ENCODE assay signal across 9 cellular contexts in the genomic region with DNA sequence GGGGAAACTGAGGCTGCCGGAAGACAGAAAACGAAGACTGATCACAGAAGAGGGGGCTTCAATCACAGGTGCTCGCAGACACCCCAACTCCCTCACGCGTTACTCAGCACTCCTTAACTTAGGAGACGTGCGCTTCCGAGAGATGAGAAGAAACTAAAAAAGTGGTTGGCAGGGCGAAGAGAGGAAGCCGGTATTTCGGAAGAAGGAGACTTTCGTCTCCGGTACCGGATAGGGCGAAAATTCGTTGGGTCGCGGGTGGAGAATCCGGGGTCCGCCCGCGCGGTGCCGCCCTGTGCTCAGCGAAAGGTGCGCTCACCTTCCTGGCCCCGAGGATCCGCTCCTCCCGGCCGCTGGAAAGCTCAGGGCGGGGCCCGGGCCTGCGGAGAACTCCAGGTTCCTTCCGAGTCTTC. TPM values are rescaled to one million over a fixed set of nuclear protein-coding genes. Genes with fewer than 3 reads are reported as not detected.
DNase-seq lines count a peak whose midpoint lies in the region; ATAC-seq, FAIRE-seq and TF ChIP-seq lines count a peak whose summit lies in the region.
"Had no signal": no experiment of that assay in that cellular context is flagged by ENCODE, and none has a peak within 500 bp of the region (broad histone marks: within the 10 kb centered on the region; RNA-seq: fewer than 3 reads in every experiment).

No MANE protein-coding gene starts in this region.

- no peaks in the 10 kb centered on the region; a peak in 1 of 4 replicates for H3K36me3 ChIP-seq in GM12878 (ENCODE audit: control insufficient read depth in 2 of 2, insufficient read depth in 2 of 2, low read length in 1 of 2)
- peaks cover 0 to 7% (median 0%) of the 10 kb centered on the region in 3 donors for H3K36me3 ChIP-seq in tibial nerve

- no peak overlapping the region for H3K9ac ChIP-seq in GM12878 (ENCODE audit: control insufficient read depth, insufficient read depth, low read length)

- CTCF ChIA-PET in GM12878 (lab: Yijun Ruan, JAX), result no interaction called here

- SMC1A ChIA-PET in GM12878 (lab: Charles Lee; ENCODE audit: uncharacterized antibody, unreplicated experiment), result no interaction called here

- WGBS in GM12878 (ENCODE audit: insufficient coverage, insufficient replicate concordance, low lambda C conversion rate, missing lambda C conversion rate), result 33% methylated on average over 30 of the region's 34 CpGs
- 2 to 3% methylated on average over 34 of the region's 34 CpGs for WGBS in lower leg skin, 2 donors
- WGBS in tibial nerve, 2 donors, result 3% methylated on average over 34 of the region's 34 CpGs

- TF ChIP-seq EP300 in GM12878 (IDR thresholded peaks at IDR 0.05; ENCODE audit: borderline replicate concordance in 1 of 2, control insufficient read depth in 1 of 2, low read depth in 2 of 2, low read length in 2 of 2), result no peak
- TF ChIP-seq EP300 in tibial nerve (IDR thresholded peaks at IDR 0.05), result no peak

- H3K27me3 ChIP-seq in GM12878 (replicated peaks in 1 of 2; ENCODE audit: control insufficient read depth in 2 of 2, insufficient read depth in 2 of 2, low read length in 1 of 2), result peaks cover 21 to 32% of the 10 kb centered on the region in 2 experiments
- H3K27me3 ChIP-seq in tibial nerve, result peaks cover 3 to 58% of the 10 kb centered on the region in 2 donors

- no peak overlapping the region for H3K4me3 ChIP-seq in GM12878
- peak overlapping the region; percentile 21 for H3K4me3 ChIP-seq in lower leg skin (ENCODE audit: low read depth, poor library complexity, severe bottlenecking)
- H3K4me3 ChIP-seq in tibial nerve, result peak overlapping the region; percentile 50 to 88 (median 66)

- TF ChIP-seq CTCF in GM12878 (IDR thresholded peaks at IDR 0.05 in 2 of 3, conservative IDR thresholded peaks at IDR 0.05 in 1 of 3; ENCODE audit: control insufficient read depth in 2 of 3, extremely low read depth in 1 of 3, insufficient read depth in 1 of 3, low read depth in 3 of 3, low read length in 3 of 3) (no peak), lower leg skin (IDR thresholded peaks at IDR 0.05) (no peak), tibial nerve (IDR thresholded peaks at IDR 0.05) (no peak)

- peaks cover 41% of the 10 kb centered on the region for H3K4me1 Mint-ChIP-seq in activated T-cell treated with anti-CD3 and anti-CD28 coated beads, Interleukin-2, amount 50 U/mL, for 4 hours (ENCODE audit: low read depth)

- H3K9me3 Mint-ChIP-seq in activated T-cell treated with anti-CD3 and anti-CD28 coated beads, Interleukin-2, amount 50 U/mL, for 4 hours, result no peaks in the 10 kb centered on the region

- DNase-seq in activated T-cell treated with anti-CD3 and anti-CD28 coated beads, Interleukin-2, amount 50 U/mL, for 4 hours, result no peak
- DNase-seq in activated T-cell treated with anti-CD3 and anti-CD28 coated beads, Interleukin-2, amount 50 U/mL, for 48 hours, result no peak
- DNase-seq in GM12878 (ENCODE audit: low read depth, low spot score) (no peak), lower leg skin (ENCODE audit: low spot score in 2 of 2) (no peak), tibial nerve (ENCODE audit: low spot score in 2 of 2) (no peak), HuH-7.5 (ENCODE audit: low spot score) (no peak), MV-4-11 (lab: John Stamatoyannopoulos, UW) (no peak), COLO668 (lab: John Stamatoyannopoulos, UW; ENCODE audit: unreplicated experiment) (no peak)
- DNase-seq: DMS79 had no signal

- no peak overlapping the region for H2AFZ ChIP-seq in GM12878 (ENCODE audit: control insufficient read depth, low read depth, low read length)

- no peaks in the 10 kb centered on the region for H4K20me1 ChIP-seq in GM12878 (ENCODE audit: control insufficient read depth, insufficient read depth)

- H3K4me3 Mint-ChIP-seq in activated T-cell treated with anti-CD3 and anti-CD28 coated beads, Interleukin-2, amount 50 U/mL, for 4 hours, result peak overlapping the region; percentile 49

- in situ Hi-C loops in GM12878 (cut with MboI), result no loop called here

- TF ChIP-seq RAD21 in GM12878 (IDR thresholded peaks at IDR 0.05; ENCODE audit: insufficient read depth, low read depth, low read length), result no peak

- FAIRE-seq in GM12878 (lab: Jason Lieb, UNC), result no peak

- TF ChIP-seq POLR2A in GM12878 (IDR thresholded peaks at IDR 0.05; ENCODE audit: low read depth, low read length) (no peak), lower leg skin (IDR thresholded peaks at IDR 0.05) (no peak), tibial nerve (IDR thresholded peaks at IDR 0.05) (no peak)

- RAD21 ChIA-PET in GM12878 (lab: Charles Lee; ENCODE audit: unreplicated experiment), result no interaction called here

- peaks cover 62% of the 10 kb centered on the region for H3K27me3 Mint-ChIP-seq in activated T-cell treated with anti-CD3 and anti-CD28 coated beads, Interleukin-2, amount 50 U/mL, for 4 hours (ENCODE audit: low read depth)

- H3K27ac ChIP-seq in GM12878 (ENCODE audit: control insufficient read depth, insufficient read depth) (no peak overlapping the region), tibial nerve (peak overlapping the region; percentile 62 to 98 (median 92))

- H3K79me2 ChIP-seq in GM12878 (ENCODE audit: control insufficient read depth, insufficient read depth, low read length), result no peaks in the 10 kb centered on the region

- intact Hi-C loops in GM12878 (cut with micrococcal nuclease; ENCODE audit: unreplicated experiment) (no loop called here), lower leg skin (cut with DNase I; ENCODE audit: low total_unique reads) (loop anchor here (10.0 kb wide), 1 partner anchor 684 kb away; no protein-coding TSS in a partner anchor)

- H3K9me3 ChIP-seq in GM12878 (replicated peaks; ENCODE audit: control insufficient read depth, insufficient read depth, low read length) (no peaks in the 10 kb centered on the region; the same call in 2 of the 3 replicates), tibial nerve (no peaks in the 10 kb centered on the region)

- no peak overlapping the region for H3K4me2 ChIP-seq in GM12878 (ENCODE audit: control insufficient read depth, insufficient read depth)

- POLR2A ChIA-PET in GM12878 (lab: Charles Lee), result no interaction called here

- H3K4me1 ChIP-seq in GM12878 (ENCODE audit: control insufficient read depth, insufficient read depth, low read length) (no peaks in the 10 kb centered on the region), tibial nerve (peaks cover 0 to 90% (median 37%) of the 10 kb centered on the region in 4 donors)

- no TSS peak for BruUV-seq in GM12878 (replicated peaks; lab: Mats Ljungman, UMichigan)

- no peaks in the 10 kb centered on the region for H3K36me3 Mint-ChIP-seq in activated T-cell treated with anti-CD3 and anti-CD28 coated beads, Interleukin-2, amount 50 U/mL, for 4 hours (ENCODE audit: insufficient read depth)

- ATAC-seq in activated T-cell treated with anti-CD3 and anti-CD28 coated beads, Interleukin-2, amount 50 U/mL, for 4 hours, result no peak
- no peak for ATAC-seq in GM12878

RNA-seq across cellular contexts. Expression of gene TBX2, which starts 0.9 kb away (rescaled TPM):
- under 1 TPM; 0.05 to 0.16 (median 0.15) TPM for total RNA-seq in activated T-cell treated with anti-CD3 and anti-CD28 coated beads, Interleukin-2, amount 50 U/mL, for 4 hours
- not detected in 2 replicates for total RNA-seq in GM12878 (2013; cell fraction: nucleolus; rRNA removed)
- not detected in 2 replicates for total RNA-seq in GM12878 (2014; rRNA removed)
- not detected in 2 replicates for total RNA-seq in GM12878 (2014; rRNA removed; fragmentation: Illumina TruSeq; extraction: Trizol)
- 0.11 and 0.13 TPM in 2 replicates for total RNA-seq in GM12878 (2021)
- not detected for polyA plus RNA-seq in GM12878 (2011; ENCODE audit: low read depth)
- not detected in 2 replicates for polyA plus RNA-seq in GM12878 (2011; rRNA removed)
- not detected in 2 replicates for polyA plus RNA-seq in GM12878 (2011; cell fraction: cytosol; rRNA removed)
- polyA plus RNA-seq in GM12878 (2011; cell fraction: nucleus; rRNA removed), result not detected in 2 replicates
- not detected in 2 replicates for polyA plus RNA-seq in GM12878 (2012)
- not detected in 2 replicates for polyA plus RNA-seq in GM12878 (2014; fragmentation: Illumina TruSeq; extraction: Trizol)
- polyA plus RNA-seq in GM12878 (2014; fragmentation: Nextera tagmentation; extraction: Ambion mirVana), result not detected
- not detected in 2 replicates for polyA plus RNA-seq in GM12878 (2014; rRNA removed)
- polyA plus RNA-seq in GM12878 (2016; fragmentation: Nextera tagmentation; extraction: Ambion mirVana), result not detected
- polyA minus RNA-seq in GM12878 (2011; rRNA and poly(A)+ RNA removed), result not detected in 2 replicates
- not detected in 2 replicates for polyA minus RNA-seq in GM12878 (2011; cell fraction: cytosol; rRNA and poly(A)+ RNA removed)
- not detected in 2 replicates for polyA minus RNA-seq in GM12878 (2011; cell fraction: nucleus; rRNA and poly(A)+ RNA removed)
- 1 to 10 TPM in 3 of 4 donors, under 1 TPM in 1; 0.25 to 9.1 (median 5.7) TPM for total RNA-seq in lower leg skin
- 10 to 100 TPM; 23.2 to 42.0 (median 26.5) TPM for total RNA-seq in tibial nerve

RNA-seq across cellular contexts. Expression of gene TBX4, which starts 53.5 kb away (rescaled TPM):
- not detected for total RNA-seq in activated T-cell treated with anti-CD3 and anti-CD28 coated beads, Interleukin-2, amount 50 U/mL, for 4 hours
- not detected in 2 replicates for total RNA-seq in GM12878 (2013; cell fraction: nucleolus; rRNA removed)
- total RNA-seq in GM12878 (2014; rRNA removed) (not detected in 2 replicates), GM12878 (2014; rRNA removed; fragmentation: Illumina TruSeq; extraction: Trizol) (not detected in 2 replicates), GM12878 (2021) (not detected in 2 replicates), lower leg skin (under 1 TPM in 1 of 4 donors, not detected in 3; 0.53 TPM), tibial nerve (not detected)
- not detected for polyA plus RNA-seq in GM12878 (2011; ENCODE audit: low read depth)
- polyA plus RNA-seq in GM12878 (2011; rRNA removed) (not detected in 2 replicates), GM12878 (2014; fragmentation: Illumina TruSeq; extraction: Trizol) (0.01 TPM in 1 of 2 replicates, not detected in the other), GM12878 (2014; fragmentation: Nextera tagmentation; extraction: Ambion mirVana) (not detected), GM12878 (2014; rRNA removed) (not detected in 2 replicates), GM12878 (2016; fragmentation: Nextera tagmentation; extraction: Ambion mirVana) (not detected)
- polyA plus RNA-seq in GM12878 (2011; cell fraction: cytosol; rRNA removed), result 0.03 TPM in 1 of 2 replicates, not detected in the other
- polyA plus RNA-seq in GM12878 (2011; cell fraction: nucleus; rRNA removed), result 0.06 TPM in 1 of 2 replicates, not detected in the other
- polyA plus RNA-seq in GM12878 (2012), result 0.07 TPM in 1 of 2 replicates, not detected in the other
- 0.15 TPM in 1 of 2 replicates, not detected in the other for polyA minus RNA-seq in GM12878 (2011; rRNA and poly(A)+ RNA removed)
- polyA minus RNA-seq in GM12878 (2011; cell fraction: cytosol; rRNA and poly(A)+ RNA removed), result not detected in 2 replicates
- polyA minus RNA-seq in GM12878 (2011; cell fraction: nucleus; rRNA and poly(A)+ RNA removed), result not detected in 2 replicates
